ENCODE assay signal across 8 cellular contexts in genomic region chr1:66331641-66332523, GRCh38.
DNase-seq lines count a peak whose midpoint lies in the region; ATAC-seq, FAIRE-seq and TF ChIP-seq lines count a peak whose summit lies in the region.

No MANE protein-coding gene starts in this region.

- H2BK15ac ChIP-seq in neuronal stem cell (ENCODE audit: low read length), result no peak overlapping the region

- H3K9me3 ChIP-seq in neuronal stem cell (replicated peaks in 1 of 2; ENCODE audit: control insufficient read depth in 2 of 2, insufficient read depth in 1 of 2, low read depth in 1 of 2, low read length in 2 of 2), result no peaks in the 10 kb centered on the region

- peak; percentile 59 for ATAC-seq in activated T-helper 17 cell treated with anti-CD3 and anti-CD28 coated beads, Interleukin-2, amount 50 U/mL, for 72 hours (replicated peaks)

- no peak overlapping the region for H4K91ac ChIP-seq in neuronal stem cell (ENCODE audit: low read depth, low read length, poor library complexity)

- POLR2A ChIA-PET in AG04449 (lab: Yijun Ruan, JAX), result interaction anchor here (0.6 to 2.0 kb wide), 10 partner anchors 11 to 1111 kb away, joined by 3 to 8 read pairs (median 3); no protein-coding TSS in a partner anchor

- no peak overlapping the region for H2BK5ac ChIP-seq in neuronal stem cell (ENCODE audit: low read length)

- no peaks in the 10 kb centered on the region for H3K9me3 Mint-ChIP-seq in activated T-helper 17 cell treated with anti-CD3 and anti-CD28 coated beads, Interleukin-2, amount 50 U/mL, for 72 hours

- H3K4me3 Mint-ChIP-seq in activated T-helper 17 cell treated with anti-CD3 and anti-CD28 coated beads, Interleukin-2, amount 50 U/mL, for 72 hours, result peak overlapping the region; percentile 86

- H4K8ac ChIP-seq in neuronal stem cell (ENCODE audit: low read depth, low read length), result no peak overlapping the region

- peaks cover 27% of the 10 kb centered on the region for H3K4me1 Mint-ChIP-seq in activated T-helper 17 cell treated with anti-CD3 and anti-CD28 coated beads, Interleukin-2, amount 50 U/mL, for 72 hours

- H2BK120ac ChIP-seq in neuronal stem cell (ENCODE audit: low read depth, low read length), result no peak overlapping the region

- peaks cover 0 to 3% of the 10 kb centered on the region in 2 donors for H3K36me3 ChIP-seq in neuronal stem cell (replicated peaks in 1 of 2; ENCODE audit: control insufficient read depth in 2 of 2, insufficient read depth in 2 of 2, low read length in 2 of 2)
- no peaks in the 10 kb centered on the region for H3K36me3 ChIP-seq in urinary bladder (ENCODE audit: insufficient read depth)

- H3K27ac ChIP-seq in neuronal stem cell (replicated peaks; ENCODE audit: low read length), result peak overlapping the region; percentile 83
- H3K27ac ChIP-seq in urinary bladder (ENCODE audit: low read depth), result peak overlapping the region; percentile 31

- H3K4me1 ChIP-seq in neuronal stem cell (ENCODE audit: control insufficient read depth in 2 of 2, insufficient read depth in 1 of 2, low read depth in 1 of 2, low read length in 2 of 2) (peaks cover 16 to 25% of the 10 kb centered on the region in 2 donors), urinary bladder (ENCODE audit: insufficient read depth) (no peaks in the 10 kb centered on the region)

- peak overlapping the region; percentile 41 for H2AFZ ChIP-seq in neuronal stem cell (ENCODE audit: low read length)

- H3K4me2 ChIP-seq in neuronal stem cell (ENCODE audit: insufficient read depth, low read length, poor library complexity, severe bottlenecking), result peak overlapping the region; percentile 61

- peak; percentile 89 for FAIRE-seq in GM19239 (lab: Jason Lieb, UNC)

- peak; percentile 55 for DNase-seq in AG04449 (ENCODE audit: low read depth, low spot score)
- no peak for DNase-seq in GM19239 (ENCODE audit: insufficient read length, low spot score)
- peak; percentile 75 for DNase-seq in NCI-H2227 (lab: John Stamatoyannopoulos, UW; ENCODE audit: unreplicated experiment)
- peak; percentile 41 for DNase-seq in foreskin melanocyte
- peak; percentile 43 for DNase-seq in neuronal stem cell (ENCODE audit: low spot score)
- no peak for DNase-seq in GM13977 (ENCODE audit: low spot score)

- H3K4ac ChIP-seq in neuronal stem cell (ENCODE audit: low read length), result no peak overlapping the region

- no peak overlapping the region for H2AK5ac ChIP-seq in neuronal stem cell (ENCODE audit: low read depth, low read length)

- WGBS in neuronal stem cell (ENCODE audit: extremely low coverage in 2 of 2, insufficient read length in 2 of 2, insufficient replicate concordance in 1 of 2), 2 donors, result no CpG with 5 or more reads among the region's 17 CpGs
- WGBS in urinary bladder, result under 1% methylated on average over 17 of the region's 17 CpGs

- no peaks in the 10 kb centered on the region for H3K79me1 ChIP-seq in neuronal stem cell (ENCODE audit: low read depth, low read length)

- H3K9ac ChIP-seq in neuronal stem cell (ENCODE audit: low read depth, low read length, poor library complexity), result no peak overlapping the region

- CTCF ChIA-PET in AG04449 (lab: Yijun Ruan, JAX), result interaction anchor here (0.9 to 3.7 kb wide), 13 partner anchors 11 to 172 kb away, joined by 3 to 19 read pairs (median 6); no protein-coding TSS in a partner anchor

- H3K4me3 ChIP-seq in AG04449 (ENCODE audit: low read depth, low read length), result peak overlapping the region; percentile 69
- H3K4me3 ChIP-seq in neuronal stem cell (ENCODE audit: low read length in 2 of 2), result peak overlapping the region; percentile 70 to 76
- peak overlapping the region; percentile 62 for H3K4me3 ChIP-seq in urinary bladder (ENCODE audit: low read depth, low read length)

- H3K23ac ChIP-seq in neuronal stem cell (ENCODE audit: low read depth, low read length, poor library complexity), result no peak overlapping the region

- in situ Hi-C loops in GM13977 (cut with MboI; ENCODE audit: low pct_unique_long_range_greater_than_20kb, low sequenced_read_pairs, unreplicated experiment), result no loop called here

- TF ChIP-seq CTCF in AG04449 (IDR thresholded peaks at IDR 0.05; ENCODE audit: insufficient read depth, low read length, missing control alignments) (peak; percentile 49), GM13977 (IDR thresholded peaks at IDR 0.05; ENCODE audit: extremely low read depth, insufficient read depth, missing control alignments) (no peak)

- H3K14ac ChIP-seq in neuronal stem cell (ENCODE audit: low read length), result no peak overlapping the region

- no peak overlapping the region for H2BK12ac ChIP-seq in neuronal stem cell (ENCODE audit: low read length)

- peaks cover 60% of the 10 kb centered on the region for H3K36me3 Mint-ChIP-seq in activated T-helper 17 cell treated with anti-CD3 and anti-CD28 coated beads, Interleukin-2, amount 50 U/mL, for 72 hours (ENCODE audit: low read depth)

- no peaks in the 10 kb centered on the region for H3K27me3 Mint-ChIP-seq in activated T-helper 17 cell treated with anti-CD3 and anti-CD28 coated beads, Interleukin-2, amount 50 U/mL, for 72 hours

- no peaks in the 10 kb centered on the region for H3K27me3 ChIP-seq in neuronal stem cell (ENCODE audit: control insufficient read depth in 3 of 3, insufficient read depth in 3 of 3, low read depth in 1 of 3, low read length in 3 of 3)

- H3K27ac Mint-ChIP-seq in activated T-helper 17 cell treated with anti-CD3 and anti-CD28 coated beads, Interleukin-2, amount 50 U/mL, for 72 hours, result peak overlapping the region; percentile 97

- H3K18ac ChIP-seq in neuronal stem cell (ENCODE audit: low read length), result peak overlapping the region; percentile 63

Comparison
In these comparisons a context has a peak if more than half of its experiments do, and no peak if none do; other contexts are left out.
1. DNase-seq: peak in AG04449 (single experiment), NCI-H2227 (single experiment), foreskin melanocyte (single experiment) and neuronal stem cell (single experiment); none in GM19239 (single experiment) and GM13977 (single experiment).
2. Peak in every context shown above with its lines, with median percentiles within 50 percentile points of each other: H3K4me3 ChIP-seq.